In the genomic region with DNA sequence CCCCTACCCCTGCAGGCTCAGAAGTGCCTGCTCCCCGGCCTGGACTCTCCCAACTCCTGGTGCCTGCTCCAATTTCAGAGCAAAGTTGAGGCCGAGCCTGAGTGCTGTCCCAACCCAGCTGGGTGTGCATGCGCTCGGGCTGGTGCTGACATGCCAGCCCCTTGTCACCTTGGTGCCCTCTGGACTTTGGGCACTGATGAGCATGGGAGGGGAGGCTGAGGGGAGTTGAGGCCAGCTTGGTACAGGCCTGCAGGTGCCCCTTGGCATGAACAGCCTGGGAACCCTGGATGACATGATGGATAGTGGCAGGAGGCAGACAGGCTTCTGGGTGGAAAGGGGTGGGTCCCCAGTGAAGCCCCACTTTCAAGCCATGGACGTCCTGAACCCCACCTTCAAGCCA, we compare ENCODE assay signal across 23 cellular contexts.
"Had no signal": no experiment of that assay in that cellular context is flagged by ENCODE, and none has a peak within 500 bp of the region (broad histone marks: within the 10 kb centered on the region; RNA-seq: fewer than 3 reads in every experiment).

No MANE protein-coding gene starts in this region.

- H3K9me3 ChIP-seq: ovary, tibial nerve, upper lobe of left lung had no signal

- H3K27me3 Mint-ChIP-seq: naive B cell; progenitor cell of endocrine pancreas; stimulated activated naive CD8-positive, alpha-beta T cell treated with anti-CD3 and anti-CD28 coated beads, Interleukin-15, Interleukin-2, amounts not matched to agents 100 ng/mL and 50 ng/mL, for 24 hours had no signal

- DNase-seq: heart right ventricle; hippocampal formation; left colon; mesendoderm; naive B cell; natural killer cell; nephron progenitor cell; right cardiac atrium; stimulated activated CD4-positive, alpha-beta T cell treated with anti-CD3 and anti-CD28 coated beads, Interleukin-1b, Interleukin-23, amount 100 ng/mL, for 48 hours; stimulated activated CD4-positive, alpha-beta T cell treated with anti-CD3 and anti-CD28 coated beads, Interleukin-2, amount 100 ng/mL, for 48 hours; stimulated activated CD4-positive, alpha-beta T cell treated with anti-CD3 and anti-CD28 coated beads, Interleukin-4, amount 100 ng/mL, for 4 hours; stimulated activated CD8-positive, alpha-beta memory T cell treated with anti-CD3 and anti-CD28 coated beads, Interleukin-4, amount 100 ng/mL, for 48 hours; stimulated activated naive CD4-positive, alpha-beta T cell had no signal

- H3K9me3 Mint-ChIP-seq: mesothelial cell of epicardium; nephron progenitor cell; neural progenitor cell; stimulated activated naive CD8-positive, alpha-beta T cell treated with anti-CD3 and anti-CD28 coated beads, Interleukin-15, Interleukin-2, amounts not matched to agents 100 ng/mL and 50 ng/mL, for 24 hours had no signal

- H3K4me1 Mint-ChIP-seq: mesothelial cell of epicardium, naive B cell, natural killer cell, nephron progenitor cell, neural progenitor cell had no signal

- H3K36me3 Mint-ChIP-seq: mesothelial cell of epicardium, naive B cell, natural killer cell, neural progenitor cell had no signal

- H3K36me3 ChIP-seq: heart right ventricle, left lung, neural progenitor cell, ovary, tibial nerve, upper lobe of left lung had no signal

- H3K4me1 ChIP-seq: heart right ventricle, left lung, upper lobe of left lung had no signal

- H3K27ac Mint-ChIP-seq: mesothelial cell of epicardium; naive B cell; natural killer cell; nephron progenitor cell; neural progenitor cell; progenitor cell of endocrine pancreas; stimulated activated naive CD8-positive, alpha-beta T cell treated with anti-CD3 and anti-CD28 coated beads, Interleukin-15, Interleukin-2, amounts not matched to agents 100 ng/mL and 50 ng/mL, for 24 hours had no signal

- H3K4me3 ChIP-seq: heart right ventricle, left lung, lung, neural progenitor cell, ovary, smooth muscle cell, tibial nerve, upper lobe of left lung had no signal

- ATAC-seq: heart right ventricle, left colon, left lung, natural killer cell, right cardiac atrium had no signal

- H3K27me3 ChIP-seq: heart right ventricle, left lung, neural progenitor cell, ovary, tibial nerve, upper lobe of left lung had no signal

- H3K27ac ChIP-seq: heart right ventricle, left lung, neural progenitor cell, ovary, tibial nerve, upper lobe of left lung had no signal

- H3K4me3 Mint-ChIP-seq: mesothelial cell of epicardium; naive B cell; natural killer cell; nephron progenitor cell; neural progenitor cell; stimulated activated naive CD8-positive, alpha-beta T cell treated with anti-CD3 and anti-CD28 coated beads, Interleukin-15, Interleukin-2, amounts not matched to agents 100 ng/mL and 50 ng/mL, for 24 hours had no signal
